Comparison of ENCODE assay signal across 16 cellular contexts in the genomic region with DNA sequence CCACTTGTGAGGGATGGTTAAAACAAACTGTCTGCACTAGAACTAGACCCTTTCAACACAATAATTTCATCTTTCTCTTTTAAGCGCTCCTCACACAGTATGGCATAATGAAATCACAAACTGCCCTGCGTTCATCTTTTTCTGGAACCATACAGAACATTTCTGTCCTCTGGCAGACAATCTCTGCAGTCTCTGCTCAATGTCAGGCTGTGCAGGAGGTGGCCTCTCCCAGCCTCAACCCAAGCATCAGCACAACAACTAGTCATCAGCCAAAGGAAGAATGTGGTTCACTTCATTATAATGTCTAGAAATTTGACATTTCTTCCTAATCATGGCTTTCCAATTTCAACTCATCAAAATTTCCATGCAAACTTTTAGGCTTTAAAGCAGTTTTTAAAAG.
A peak's percentile ranks its signal among the peaks of the same experiment; 100 is the strongest.
DNase-seq lines count a peak whose midpoint lies in the region; ATAC-seq and TF ChIP-seq lines count a peak whose summit lies in the region.
"Had no signal": no experiment of that assay in that cellular context is flagged by ENCODE, and none has a peak within 500 bp of the region (broad histone marks: within the 10 kb centered on the region; RNA-seq: fewer than 3 reads in every experiment).

No MANE protein-coding gene starts in this region.

- no peak overlapping the region for H2AFZ ChIP-seq in SK-N-SH (ENCODE audit: low read depth)

- CTCF ChIA-PET in SK-N-SH (lab: Yijun Ruan, JAX): no interaction called here

- no peak overlapping the region for H3K4me3 ChIP-seq in SK-N-SH (ENCODE audit: low read depth in 2 of 2, low read length in 1 of 2)
- no peak overlapping the region for H3K4me3 ChIP-seq in muscle layer of duodenum (ENCODE audit: low read depth in 1 of 2, low read length in 2 of 2)
- H3K4me3 ChIP-seq in rectal smooth muscle tissue (ENCODE audit: low read length): no peak overlapping the region
- H3K4me3 ChIP-seq: A549 had no signal

- H3K27ac ChIP-seq in SK-N-SH (ENCODE audit: low read depth in 2 of 2, low read length in 1 of 2): no peak overlapping the region
- H3K27ac ChIP-seq in muscle layer of duodenum (ENCODE audit: low read length): peak overlapping the region; percentile 48
- peak overlapping the region; percentile 72 for H3K27ac ChIP-seq in rectal smooth muscle tissue (ENCODE audit: low read depth, low read length)
- H3K27ac ChIP-seq: 22Rv1, A549, C4-2B, HL-60 had no signal

- H3K79me2 ChIP-seq in SK-N-SH (ENCODE audit: insufficient read depth): no peaks in the 10 kb centered on the region

- H3K9ac ChIP-seq in SK-N-SH (no peak overlapping the region), rectal smooth muscle tissue (ENCODE audit: low read length) (no peak overlapping the region)

- H3K4me1 ChIP-seq in SK-N-SH (ENCODE audit: control insufficient read depth in 1 of 2, insufficient read depth in 2 of 2, low read depth in 1 of 2, low read length in 1 of 2) (peaks cover 0 to 2% of the 10 kb centered on the region in 2 experiments; a peak in 1 of 4 replicates), muscle layer of duodenum (ENCODE audit: control insufficient read depth in 1 of 2, insufficient read depth in 2 of 2, low read length in 2 of 2) (no peaks in the 10 kb centered on the region), rectal smooth muscle tissue (ENCODE audit: control insufficient read depth, insufficient read depth, low read length) (peaks cover 15% of the 10 kb centered on the region)
- H3K4me1 ChIP-seq: A549, Caco-2 had no signal

- no peak overlapping the region for H3K4me2 ChIP-seq in SK-N-SH
- H3K4me2 ChIP-seq: A549 had no signal

- H3K27me3 ChIP-seq in SK-N-SH (ENCODE audit: insufficient read depth) (no peaks in the 10 kb centered on the region), muscle layer of duodenum (ENCODE audit: low read depth, low read length) (no peaks in the 10 kb centered on the region), rectal smooth muscle tissue (ENCODE audit: control insufficient read depth, insufficient read depth, low read length) (no peaks in the 10 kb centered on the region)

- no peak for TF ChIP-seq CTCF in SK-N-SH (IDR thresholded peaks at IDR 0.05)

- H3F3A ChIP-seq in SK-N-SH (replicated peaks; ENCODE audit: insufficient read depth): no peaks in the 10 kb centered on the region

- 0 out of 2 replicates have a peak, but pooled peaks cover 3% of the 10 kb centered on the region for H3K9me2 ChIP-seq in SK-N-SH

- H4K20me1 ChIP-seq in SK-N-SH (ENCODE audit: insufficient read depth): no peaks in the 10 kb centered on the region

- 73% methylated on average over 2 of the region's 2 CpGs for WGBS in SK-N-SH (ENCODE audit: low lambda C conversion rate)

- POLR2A ChIA-PET in SK-N-SH (lab: Yijun Ruan, JAX): no interaction called here

- DNase-seq in SK-N-SH: no peak
- DNase-seq in NCI-H2196 treated with DMSO at 0.1 percent for 48 hours (lab: John Stamatoyannopoulos, UW; ENCODE audit: unreplicated experiment): no peak
- no peak for DNase-seq in iPS-NIHi7 (ENCODE audit: extremely low spot score)
- DNase-seq: AML-193; Caco-2; CD4-positive, alpha-beta T cell; HCEC 1CT had no signal

- H3K9me3 ChIP-seq in SK-N-SH (no peaks in the 10 kb centered on the region), muscle layer of duodenum (ENCODE audit: control insufficient read depth in 1 of 2, low read length in 2 of 2) (no peaks in the 10 kb centered on the region)
- H3K9me3 ChIP-seq: A549, Caco-2 had no signal

- ATAC-seq in SK-N-SH treated with all-trans-retinoic acid at 6 μM for 48 hours (peak; percentile 61), HG03095 (IDR thresholded peaks at IDR 0.05; ENCODE audit: unreplicated experiment) (no peak), GM21360 (IDR thresholded peaks at IDR 0.05; ENCODE audit: unreplicated experiment) (no peak)
- ATAC-seq: A549 had no signal

- no peak for TF ChIP-seq RAD21 in SK-N-SH (IDR thresholded peaks at IDR 0.05; ENCODE audit: low read length)

- H3K36me3 ChIP-seq in SK-N-SH (replicated peaks in 1 of 2; ENCODE audit: control insufficient read depth in 1 of 2, insufficient read depth in 2 of 2, low read length in 1 of 2) (no peaks in the 10 kb centered on the region), muscle layer of duodenum (ENCODE audit: control insufficient read depth in 1 of 2, insufficient read depth in 2 of 2, low read length in 2 of 2) (no peaks in the 10 kb centered on the region), rectal smooth muscle tissue (ENCODE audit: control insufficient read depth, insufficient read depth, low read length) (no peaks in the 10 kb centered on the region)

- no peak for TF ChIP-seq EP300 in SK-N-SH (IDR thresholded peaks at IDR 0.05; ENCODE audit: borderline replicate concordance in 1 of 2, low read depth in 1 of 2, low read length in 1 of 2)

TF ChIP-seq in SK-N-SH treated with all-trans-retinoic acid at 6 μM for 48 hours, 23 proteins besides CTCF, POLR2A, EP300 and RAD21:
- TF ChIP-seq RARB (CRISPR knock-in tag; IDR thresholded peaks at IDR 0.05) (no peak), CSDC2 (CRISPR knock-in tag; IDR thresholded peaks at IDR 0.05) (no peak), ARNTL (CRISPR knock-in tag; IDR thresholded peaks at IDR 0.05; ENCODE audit: borderline replicate concordance, low read depth) (no peak), ZC3H10 (CRISPR knock-in tag; IDR thresholded peaks at IDR 0.05) (no peak), CSRNP3 (CRISPR knock-in tag; IDR thresholded peaks at IDR 0.05) (no peak)

TF ChIP-seq in SK-N-SH, 30 proteins besides CTCF, POLR2A, EP300 and RAD21:
- TF ChIP-seq SIN3A (IDR thresholded peaks at IDR 0.05; ENCODE audit: borderline replicate concordance, low read depth, low read length): no peak
- TF ChIP-seq, protein P1, sequence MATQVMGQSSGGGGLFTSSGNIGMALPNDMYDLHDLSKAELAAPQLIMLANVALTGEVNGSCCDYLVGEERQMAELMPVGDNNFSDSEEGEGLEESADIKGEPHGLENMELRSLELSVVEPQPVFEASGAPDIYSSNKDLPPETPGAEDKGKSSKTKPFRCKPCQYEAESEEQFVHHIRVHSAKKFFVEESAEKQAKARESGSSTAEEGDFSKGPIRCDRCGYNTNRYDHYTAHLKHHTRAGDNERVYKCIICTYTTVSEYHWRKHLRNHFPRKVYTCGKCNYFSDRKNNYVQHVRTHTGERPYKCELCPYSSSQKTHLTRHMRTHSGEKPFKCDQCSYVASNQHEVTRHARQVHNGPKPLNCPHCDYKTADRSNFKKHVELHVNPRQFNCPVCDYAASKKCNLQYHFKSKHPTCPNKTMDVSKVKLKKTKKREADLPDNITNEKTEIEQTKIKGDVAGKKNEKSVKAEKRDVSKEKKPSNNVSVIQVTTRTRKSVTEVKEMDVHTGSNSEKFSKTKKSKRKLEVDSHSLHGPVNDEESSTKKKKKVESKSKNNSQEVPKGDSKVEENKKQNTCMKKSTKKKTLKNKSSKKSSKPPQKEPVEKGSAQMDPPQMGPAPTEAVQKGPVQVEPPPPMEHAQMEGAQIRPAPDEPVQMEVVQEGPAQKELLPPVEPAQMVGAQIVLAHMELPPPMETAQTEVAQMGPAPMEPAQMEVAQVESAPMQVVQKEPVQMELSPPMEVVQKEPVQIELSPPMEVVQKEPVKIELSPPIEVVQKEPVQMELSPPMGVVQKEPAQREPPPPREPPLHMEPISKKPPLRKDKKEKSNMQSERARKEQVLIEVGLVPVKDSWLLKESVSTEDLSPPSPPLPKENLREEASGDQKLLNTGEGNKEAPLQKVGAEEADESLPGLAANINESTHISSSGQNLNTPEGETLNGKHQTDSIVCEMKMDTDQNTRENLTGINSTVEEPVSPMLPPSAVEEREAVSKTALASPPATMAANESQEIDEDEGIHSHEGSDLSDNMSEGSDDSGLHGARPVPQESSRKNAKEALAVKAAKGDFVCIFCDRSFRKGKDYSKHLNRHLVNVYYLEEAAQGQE (IDR thresholded peaks at IDR 0.05; ENCODE audit: low read depth, low read length): no peak
- no peak for TF ChIP-seq GABPA (IDR thresholded peaks at IDR 0.05; ENCODE audit: low read depth)
- TF ChIP-seq FOXM1 (IDR thresholded peaks at IDR 0.05; ENCODE audit: low read depth): no peak
- TF ChIP-seq SMC3 (IDR thresholded peaks at IDR 0.05; ENCODE audit: low read depth, low read length): no peak
- TF ChIP-seq JUND (IDR thresholded peaks at IDR 0.05): no peak
- TF ChIP-seq TCF12 (IDR thresholded peaks at IDR 0.05): no peak
- TF ChIP-seq GATA2 (CRISPR knock-in tag; IDR thresholded peaks at IDR 0.05): no peak
- TF ChIP-seq POLR2AphosphoS5 (IDR thresholded peaks at IDR 0.05; ENCODE audit: low read depth, low read length): no peak
- TF ChIP-seq RXRA (IDR thresholded peaks at IDR 0.05; ENCODE audit: borderline replicate concordance, low read depth): no peak
- no peak for TF ChIP-seq USF1 (IDR thresholded peaks at IDR 0.05; ENCODE audit: borderline replicate concordance, low read depth)
- TF ChIP-seq CHD2 (IDR thresholded peaks at IDR 0.05; ENCODE audit: low read length, partially characterized antibody): no peak

Comparison
In these comparisons a context has a peak if more than half of its experiments do, and no peak if none do; other contexts are left out.
1. H3K27ac ChIP-seq: peak in muscle layer of duodenum (single experiment) and rectal smooth muscle tissue (single experiment); none in SK-N-SH (0 of 2).